Comparison of ENCODE assay signal across 27 cellular contexts in the genomic region with DNA sequence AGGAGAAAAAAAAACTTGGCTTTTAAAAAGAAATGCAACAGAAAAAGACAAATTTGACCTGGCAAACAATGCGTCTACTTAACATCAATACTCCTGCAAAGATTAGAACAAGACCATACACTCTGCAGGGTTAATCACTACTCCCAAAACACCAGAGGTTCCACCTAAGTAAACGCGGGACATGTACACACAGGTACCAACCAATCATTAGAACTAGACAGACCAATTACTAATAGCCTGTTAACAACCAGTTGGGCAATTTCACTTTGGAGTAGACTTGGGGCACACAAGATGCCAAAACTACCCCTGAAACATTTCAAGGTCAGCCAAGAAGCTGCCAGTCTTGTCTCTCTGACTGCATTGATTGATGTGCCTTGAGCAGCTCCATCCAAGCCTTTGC.
"Had no signal": no experiment of that assay in that cellular context is flagged by ENCODE, and none has a peak within 500 bp of the region (broad histone marks: within the 10 kb centered on the region; RNA-seq: fewer than 3 reads in every experiment).

No MANE protein-coding gene starts in this region.

- H3K4me1 Mint-ChIP-seq: activated B cell treated with CpG ODN at 0.5 μM for 24 hours; activated CD8-positive, alpha-beta memory T cell treated with anti-CD3 and anti-CD28 coated beads, Interleukin-2, amount 10 ng/mL, durations not matched to agents 7 days and 5 days; activated naive CD4-positive, alpha-beta T cell treated with anti-CD3 and anti-CD28 coated beads, Interleukin-2, amount 10 ng/mL, durations not matched to agents 7 days and 5 days; activated naive CD8-positive, alpha-beta T cell treated with anti-CD3 and anti-CD28 coated beads, Interleukin-2, amount 50 U/mL, for 24 hours had no signal

- DNase-seq: activated B cell treated with CpG ODN at 0.5 μM for 24 hours; activated CD4-positive, alpha-beta memory T cell treated with anti-CD3 and anti-CD28 coated beads for 36 hours; activated CD4-positive, alpha-beta T cell treated with anti-CD3 and anti-CD28 coated beads for 4 hours; activated CD4-positive, alpha-beta T cell treated with anti-CD3 and anti-CD28 coated beads, Interleukin-2, amount 50 U/mL, for 1 hour; activated CD4-positive, CD25-positive, alpha-beta regulatory T cell treated with anti-CD3 and anti-CD28 coated beads, Interleukin-2, amount 50 U/mL, for 72 hours; activated CD8-positive, alpha-beta memory T cell treated with anti-CD3 and anti-CD28 coated beads, Interleukin-2, amount 10 ng/mL, durations not matched to agents 7 days and 5 days; activated CD8-positive, alpha-beta memory T cell treated with anti-CD3 and anti-CD28 coated beads, Interleukin-2, amount 50 U/mL, for 48 hours; activated effector memory CD4-positive, alpha-beta T cell treated with Interleukin-2 at 50 U/mL for 16 hours; activated naive CD4-positive, alpha-beta T cell treated with anti-CD3 and anti-CD28 coated beads, Interleukin-2, amount 10 ng/mL, durations not matched to agents 7 days and 5 days; activated naive CD8-positive, alpha-beta T cell treated with anti-CD3 and anti-CD28 coated beads, Interleukin-2, amount 50 U/mL, for 24 hours; activated T-cell treated with anti-CD3 and anti-CD28 coated beads, Interleukin-2, amount 50 U/mL, for 48 hours; anterior cingulate cortex; NCI-H187 treated with DMSO at 0.1 percent for 48 hours; NCI-H2081; NCI-H226; NCI-H524 treated with DMSO at 0.1 percent for 48 hours; SIG-M5; T-helper 1 cell; T-helper 2 cell; T-helper 9 cell had no signal

- H3K9me3 Mint-ChIP-seq: activated B cell treated with CpG ODN at 0.5 μM for 24 hours; activated CD4-positive, alpha-beta memory T cell treated with anti-CD3 and anti-CD28 coated beads for 36 hours; activated naive CD4-positive, alpha-beta T cell treated with anti-CD3 and anti-CD28 coated beads, Interleukin-2, amount 10 ng/mL, durations not matched to agents 7 days and 5 days; activated naive CD8-positive, alpha-beta T cell treated with anti-CD3 and anti-CD28 coated beads, Interleukin-2, amount 50 U/mL, for 24 hours had no signal

- FAIRE-seq: K562 had no signal

- H3K27ac ChIP-seq: VCaP had no signal

- H3K27ac Mint-ChIP-seq: activated B cell treated with CpG ODN at 0.5 μM for 24 hours; activated CD4-positive, alpha-beta memory T cell treated with anti-CD3 and anti-CD28 coated beads for 36 hours; activated CD8-positive, alpha-beta memory T cell treated with anti-CD3 and anti-CD28 coated beads, Interleukin-2, amount 10 ng/mL, durations not matched to agents 7 days and 5 days; activated naive CD4-positive, alpha-beta T cell treated with anti-CD3 and anti-CD28 coated beads, Interleukin-2, amount 10 ng/mL, durations not matched to agents 7 days and 5 days; activated naive CD8-positive, alpha-beta T cell; activated naive CD8-positive, alpha-beta T cell treated with anti-CD3 and anti-CD28 coated beads, Interleukin-2, amount 50 U/mL, for 24 hours; brain had no signal

- H3K4me3 ChIP-seq: K562 had no signal

- ATAC-seq: activated CD8-positive, alpha-beta memory T cell treated with anti-CD3 and anti-CD28 coated beads, Interleukin-2, amount 10 ng/mL, durations not matched to agents 7 days and 5 days; activated naive CD8-positive, alpha-beta T cell treated with anti-CD3 and anti-CD28 coated beads, Interleukin-2, amount 50 U/mL, for 24 hours; K562; Panc1; Right ventricle myocardium inferior; SK-N-SH treated with all-trans-retinoic acid at 6 μM for 48 hours had no signal

- H3K36me3 Mint-ChIP-seq: activated CD4-positive, alpha-beta memory T cell treated with anti-CD3 and anti-CD28 coated beads for 36 hours; activated CD8-positive, alpha-beta memory T cell treated with anti-CD3 and anti-CD28 coated beads, Interleukin-2, amount 10 ng/mL, durations not matched to agents 7 days and 5 days; activated naive CD4-positive, alpha-beta T cell treated with anti-CD3 and anti-CD28 coated beads, Interleukin-2, amount 10 ng/mL, durations not matched to agents 7 days and 5 days; activated naive CD8-positive, alpha-beta T cell; brain had no signal

- H3K4me3 Mint-ChIP-seq: activated B cell treated with CpG ODN at 0.5 μM for 24 hours; activated CD4-positive, alpha-beta memory T cell treated with anti-CD3 and anti-CD28 coated beads for 36 hours; activated CD8-positive, alpha-beta memory T cell treated with anti-CD3 and anti-CD28 coated beads, Interleukin-2, amount 10 ng/mL, durations not matched to agents 7 days and 5 days; activated naive CD4-positive, alpha-beta T cell treated with anti-CD3 and anti-CD28 coated beads, Interleukin-2, amount 10 ng/mL, durations not matched to agents 7 days and 5 days; activated naive CD8-positive, alpha-beta T cell; activated naive CD8-positive, alpha-beta T cell treated with anti-CD3 and anti-CD28 coated beads, Interleukin-2, amount 50 U/mL, for 24 hours; brain had no signal
